Comparison of ENCODE assay signal across 23 cellular contexts in the genomic region with DNA sequence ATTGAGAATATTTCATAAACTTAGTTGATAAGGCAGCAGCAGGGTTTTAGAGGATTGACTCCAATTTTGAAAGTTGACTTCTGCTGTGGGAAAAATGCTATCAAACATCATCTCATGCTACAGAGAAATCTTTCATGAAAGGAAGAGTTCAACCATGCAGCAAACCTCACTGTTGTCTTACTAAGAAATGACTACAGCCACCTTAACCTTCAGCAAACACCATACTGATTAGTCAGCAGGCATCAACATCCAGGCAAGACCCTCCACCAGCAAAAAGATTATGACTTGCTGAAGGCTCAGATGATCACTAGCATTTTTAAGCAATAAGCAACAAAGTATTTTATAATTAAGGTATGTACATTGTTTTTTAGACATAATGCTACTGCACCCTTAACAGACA. TPM values are rescaled to one million over a fixed set of nuclear protein-coding genes. Genes with fewer than 3 reads are reported as not detected.
"Had no signal": no experiment of that assay in that cellular context is flagged by ENCODE, and none has a peak within 500 bp of the region (broad histone marks: within the 10 kb centered on the region; RNA-seq: fewer than 3 reads in every experiment).

No MANE protein-coding gene starts in this region.

- H3K27ac Mint-ChIP-seq: activated CD4-positive, alpha-beta T cell treated with anti-CD3 and anti-CD28 coated beads, Interleukin-2, amount 10 ng/mL, durations not matched to agents 7 days and 5 days; activated naive CD4-positive, alpha-beta T cell treated with anti-CD3 and anti-CD28 coated beads for 36 hours had no signal

- H3K36me3 ChIP-seq: gastrocnemius medialis, heart right ventricle had no signal

- DNase-seq: activated CD4-positive, alpha-beta T cell treated with anti-CD3 and anti-CD28 coated beads, Interleukin-2, amount 10 ng/mL, durations not matched to agents 7 days and 5 days; activated CD8-positive, alpha-beta memory T cell treated with anti-CD3 and anti-CD28 coated beads, Interleukin-2, amount 50 U/mL, for 4 hours; activated naive CD4-positive, alpha-beta T cell treated with anti-CD3 and anti-CD28 coated beads for 36 hours; activated T-cell treated with anti-CD3 and anti-CD28 coated beads, Interleukin-2, amount 50 U/mL, for 4 hours; cerebellar nuclear complex; effector CD4-positive, alpha-beta T cell; gastrocnemius medialis; heart right ventricle; left cardiac atrium; mesendoderm; nucleus accumbens; posterior cingulate gyrus; retina; stimulated activated CD4-positive, alpha-beta T cell treated with anti-CD3 and anti-CD28 coated beads, Interleukin-12 subunit alpha, Interleukin-12 subunit beta, amount 100 ng/mL, for 4 hours; stimulated activated CD4-positive, alpha-beta T cell treated with anti-CD3 and anti-CD28 coated beads, Interleukin-1b, Interleukin-23, amount 100 ng/mL, for 48 hours; stimulated activated CD8-positive, alpha-beta memory T cell treated with anti-CD3 and anti-CD28 coated beads, Interleukin-4, amount 100 ng/mL, for 48 hours; stimulated activated naive CD4-positive, alpha-beta T cell; T1000 had no signal

- H3K4me3 ChIP-seq: gastrocnemius medialis, heart right ventricle had no signal

- H3K4me3 Mint-ChIP-seq: activated CD4-positive, alpha-beta T cell treated with anti-CD3 and anti-CD28 coated beads, Interleukin-2, amount 10 ng/mL, durations not matched to agents 7 days and 5 days; activated naive CD4-positive, alpha-beta T cell treated with anti-CD3 and anti-CD28 coated beads for 36 hours; activated T-cell treated with anti-CD3 and anti-CD28 coated beads, Interleukin-2, amount 50 U/mL, for 4 hours had no signal

- H3K27ac ChIP-seq: gastrocnemius medialis, heart right ventricle had no signal

- H3K4me1 Mint-ChIP-seq: activated CD4-positive, alpha-beta T cell treated with anti-CD3 and anti-CD28 coated beads, Interleukin-2, amount 10 ng/mL, durations not matched to agents 7 days and 5 days had no signal

- H3K4me1 ChIP-seq: heart right ventricle had no signal

- H3K9me3 ChIP-seq: gastrocnemius medialis had no signal

RNA-seq across cellular contexts. Expression of gene TMEM174, which starts 7.6 kb away (rescaled TPM):
- total RNA-seq: activated CD4-positive, alpha-beta T cell treated with anti-CD3 and anti-CD28 coated beads, Interleukin-2, amount 10 ng/mL, durations not matched to agents 7 days and 5 days; activated naive CD4-positive, alpha-beta T cell treated with anti-CD3 and anti-CD28 coated beads for 36 hours; activated T-cell treated with anti-CD3 and anti-CD28 coated beads, Interleukin-2, amount 50 U/mL, for 4 hours; bronchial epithelial cell; esophagus mucosa; gastrocnemius medialis; heart right ventricle; left cardiac atrium; lower leg skin; T-helper 1 cell treated with Interleukin-12 subunit alpha and Interleukin-12 subunit beta and Interleukin-4 antibody, amounts not matched to agents 30 ng/mL and 1 ng/mL, for 36 hours; urinary bladder had no signal
- polyA plus RNA-seq: heart right ventricle, urinary bladder had no signal
